In genomic region chr15:77909131-77909940, GRCh38 we compare ENCODE assay signal across 28 cellular contexts.
DNase-seq lines count a peak whose midpoint lies in the region; ATAC-seq and TF ChIP-seq lines count a peak whose summit lies in the region.
"Had no signal": no experiment of that assay in that cellular context is flagged by ENCODE, and none has a peak within 500 bp of the region (broad histone marks: within the 10 kb centered on the region; RNA-seq: fewer than 3 reads in every experiment).

No MANE protein-coding gene starts in this region.

- TF ChIP-seq CTCF in sigmoid colon (IDR thresholded peaks at IDR 0.05) (no peak), foreskin fibroblast (IDR thresholded peaks at IDR 0.05; ENCODE audit: low read depth, low read length) (no peak)

- no peaks in the 10 kb centered on the region for H3K9me3 Mint-ChIP-seq in activated CD4-positive, alpha-beta T cell treated with anti-CD3 and anti-CD28 coated beads for 36 hours (ENCODE audit: low read depth)
- H3K9me3 Mint-ChIP-seq: activated B cell treated with CpG ODN at 0.5 μM for 24 hours; activated CD4-positive, alpha-beta memory T cell treated with anti-CD3 and anti-CD28 coated beads for 36 hours; CD8-positive, alpha-beta T cell; IgD-negative memory B cell; natural killer cell had no signal

- no peaks in the 10 kb centered on the region for H3K36me3 ChIP-seq in sigmoid colon
- H3K36me3 ChIP-seq: breast epithelium, MG63, thoracic aorta had no signal

- CTCF ChIA-PET in activated CD4-positive, alpha-beta T cell treated with anti-CD3 and anti-CD28 coated beads for 36 hours (lab: Charles Lee) = interaction anchor here (0.6 to 1.6 kb wide), 10 partner anchors 9 to 808 kb away, joined by 3 to 5 read pairs (median 4); no protein-coding TSS in a partner anchor

- peak; percentile 2 for DNase-seq in activated CD4-positive, alpha-beta T cell treated with anti-CD3 and anti-CD28 coated beads for 1 hour
- DNase-seq in activated CD4-positive, alpha-beta T cell treated with anti-CD3 and anti-CD28 coated beads for 36 hours = no peak
- peak in 66 of 76 experiments; percentile 4 to 75 (median 55) for DNase-seq in HUDEP-2 (lab: John Stamatoyannopoulos, UW; ENCODE audit: unreplicated experiment in 76 of 76)
- peak; percentile 40 for DNase-seq in sigmoid colon
- no peak for DNase-seq in stimulated activated CD4-positive, alpha-beta T cell treated with anti-CD3 and anti-CD28 coated beads, Interleukin-4, amount 100 ng/mL, for 1 hour
- no peak for DNase-seq in foreskin fibroblast
- DNase-seq: activated B cell treated with CpG ODN at 0.5 μM for 24 hours; activated CD4-positive, alpha-beta memory T cell treated with anti-CD3 and anti-CD28 coated beads for 36 hours; activated naive CD4-positive, alpha-beta T cell; amniotic stem cell; CD8-positive, alpha-beta T cell; HCEC 1CT; natural killer cell; NCI-H2107; NCI-H446 treated with DMSO at 0.1 percent for 48 hours; OCI-M1; retina; SHP77; stimulated activated CD4-positive, alpha-beta T cell treated with anti-CD3 and anti-CD28 coated beads, Interleukin-4, amount 100 ng/mL, for 4 hours; stimulated activated naive CD4-positive, alpha-beta T cell treated with Interleukin-2 at 50 U/mL for 16 hours; T-helper 9 cell had no signal

- no peaks in the 10 kb centered on the region for H3K4me1 ChIP-seq in sigmoid colon
- H3K4me1 ChIP-seq: breast epithelium had no signal

- H3K4me3 ChIP-seq in sigmoid colon (no peak overlapping the region), foreskin fibroblast (ENCODE audit: low read depth in 1 of 2, low read length in 2 of 2) (no peak overlapping the region)
- H3K4me3 ChIP-seq: breast epithelium, MG63, thoracic aorta had no signal

- peaks cover 9% of the 10 kb centered on the region for H3K27me3 Mint-ChIP-seq in activated CD4-positive, alpha-beta T cell treated with anti-CD3 and anti-CD28 coated beads for 36 hours

- H3K27ac Mint-ChIP-seq in activated CD4-positive, alpha-beta T cell treated with anti-CD3 and anti-CD28 coated beads for 36 hours = no peak overlapping the region
- H3K27ac Mint-ChIP-seq: activated B cell treated with CpG ODN at 0.5 μM for 24 hours; activated CD4-positive, alpha-beta memory T cell treated with anti-CD3 and anti-CD28 coated beads for 36 hours; CD8-positive, alpha-beta T cell; IgD-negative memory B cell had no signal

- H3K4me3 Mint-ChIP-seq in activated CD4-positive, alpha-beta T cell treated with anti-CD3 and anti-CD28 coated beads for 36 hours = no peak overlapping the region
- H3K4me3 Mint-ChIP-seq: activated B cell treated with CpG ODN at 0.5 μM for 24 hours; CD8-positive, alpha-beta T cell; natural killer cell had no signal

- POLR2A ChIA-PET in activated CD4-positive, alpha-beta T cell treated with anti-CD3 and anti-CD28 coated beads for 36 hours (lab: Charles Lee) = no interaction called here

- H3K4me1 Mint-ChIP-seq in activated CD4-positive, alpha-beta T cell treated with anti-CD3 and anti-CD28 coated beads for 36 hours = no peaks in the 10 kb centered on the region
- H3K4me1 Mint-ChIP-seq: activated B cell treated with CpG ODN at 0.5 μM for 24 hours, IgD-negative memory B cell had no signal

- peaks cover 0 to 3% (median 0%) of the 10 kb centered on the region in 3 donors for H3K27me3 ChIP-seq in sigmoid colon
- H3K27me3 ChIP-seq: breast epithelium had no signal

- H3K9me3 ChIP-seq in sigmoid colon = no peaks in the 10 kb centered on the region
- H3K9me3 ChIP-seq: breast epithelium, MG63, thoracic aorta had no signal

- no peak for ATAC-seq in activated CD4-positive, alpha-beta T cell treated with anti-CD3 and anti-CD28 coated beads for 36 hours
- ATAC-seq in esophagus mucosa (peak; percentile 73), GM19455 (IDR thresholded peaks at IDR 0.05; ENCODE audit: unreplicated experiment) (no peak)
- ATAC-seq: CD8-positive, alpha-beta T cell; natural killer cell had no signal

- H3K36me3 Mint-ChIP-seq in activated CD4-positive, alpha-beta T cell treated with anti-CD3 and anti-CD28 coated beads for 36 hours (ENCODE audit: low read depth) = no peaks in the 10 kb centered on the region
- H3K36me3 Mint-ChIP-seq: activated CD4-positive, alpha-beta memory T cell treated with anti-CD3 and anti-CD28 coated beads for 36 hours; CD8-positive, alpha-beta T cell; IgD-negative memory B cell; natural killer cell had no signal

- no peak for TF ChIP-seq POLR2A in sigmoid colon (IDR thresholded peaks at IDR 0.05)

- 49 to 71% methylated on average over 13 to 14 of the region's 14 CpGs for WGBS in sigmoid colon, 2 donors

- intact Hi-C loops in activated CD4-positive, alpha-beta T cell treated with anti-CD3 and anti-CD28 coated beads for 36 hours (cut with DNase I, micrococcal nuclease) = no loop called here
- intact Hi-C loops in sigmoid colon (cut with DNase I) = no loop called here

- no peak overlapping the region for H3K27ac ChIP-seq in sigmoid colon
- H3K27ac ChIP-seq: 22Rv1, breast epithelium, thoracic aorta had no signal

- no peak for TF ChIP-seq EP300 in sigmoid colon (IDR thresholded peaks at IDR 0.05)

Comparison
In these comparisons a context has a peak if more than half of its experiments do, and no peak if none do; other contexts are left out.
1. DNase-seq: peak in activated CD4-positive, alpha-beta T cell treated with anti-CD3 and anti-CD28 coated beads for 1 hour (single experiment), HUDEP-2 (66 of 76) and sigmoid colon (single experiment); none in activated CD4-positive, alpha-beta T cell treated with anti-CD3 and anti-CD28 coated beads for 36 hours (single experiment), stimulated activated CD4-positive, alpha-beta T cell treated with anti-CD3 and anti-CD28 coated beads, Interleukin-4, amount 100 ng/mL, for 1 hour (single experiment) and foreskin fibroblast (0 of 2).